2 cellular contexts compared by ENCODE assay signal in genomic region chr2:191688934-191689695, GRCh38.
TF ChIP-seq lines count a peak whose summit lies in the region.

No MANE protein-coding gene starts in this region.

TF ChIP-seq in IMR-90, 13 proteins besides CTCF, POLR2A, EP300 and RAD21:
- TF ChIP-seq SMC3 (IDR thresholded peaks at IDR 0.05; ENCODE audit: low read depth, low read length) = no peak
- TF ChIP-seq CHD1 (IDR thresholded peaks at IDR 0.05; ENCODE audit: low read depth, low read length) = no peak
- TF ChIP-seq ELK1 (IDR thresholded peaks at IDR 0.05; ENCODE audit: borderline replicate concordance, low read depth, low read length) = no peak
- TF ChIP-seq FOS (IDR thresholded peaks at IDR 0.05; ENCODE audit: low read depth, low read length) = peak; percentile 22; the same call in 1 of the 2 replicates
- TF ChIP-seq CEBPB (IDR thresholded peaks at IDR 0.05; ENCODE audit: low read depth, low read length) = peak; percentile 66
- TF ChIP-seq MAZ (IDR thresholded peaks at IDR 0.05; ENCODE audit: borderline replicate concordance, low read depth, low read length) = no peak

TF ChIP-seq in K562, 482 proteins besides CTCF, POLR2A, EP300 and RAD21:
- no peak for TF ChIP-seq CCAR2 (IDR thresholded peaks at IDR 0.05; ENCODE audit: low read depth, low read length)
- peak; percentile 11 for TF ChIP-seq POLR2B (IDR thresholded peaks at IDR 0.05; ENCODE audit: low read depth, partially characterized antibody)
- TF ChIP-seq POLR2AphosphoS5 (IDR thresholded peaks at IDR 0.05; ENCODE audit: control insufficient read depth, insufficient read depth, low read depth, low read length) = peak; percentile 32; the same call in 1 of the 2 replicates
